In genomic region chr11:76208438-76208828, GRCh38 we compare ENCODE assay signal across 8 cellular contexts. TPM values are rescaled to one million over a fixed set of nuclear protein-coding genes. Genes with fewer than 3 reads are reported as not detected.
DNase-seq lines count a peak whose midpoint lies in the region; ATAC-seq, FAIRE-seq and TF ChIP-seq lines count a peak whose summit lies in the region.

No MANE protein-coding gene starts in this region.

- FAIRE-seq in kidney (lab: Jason Lieb, UNC), result no peak

- CTCF ChIA-PET in activated CD8-positive, alpha-beta T cell treated with anti-CD3 and anti-CD28 coated beads, Interleukin-2, amount 10 ng/mL, durations not matched to agents 7 days and 5 days (lab: Charles Lee), result interaction anchor here (0.6 to 5.6 kb wide), 53 partner anchors 9 to 651 kb away, joined by 3 to 206 read pairs (median 5); partner anchors contain the start of gene GVQW3

- TF ChIP-seq POLR2A in suprapubic skin (IDR thresholded peaks at IDR 0.05), result no peak

- H3K9me3 ChIP-seq in kidney (ENCODE audit: control insufficient read depth in 1 of 2, low read length in 2 of 2), result no peaks in the 10 kb centered on the region
- no peaks in the 10 kb centered on the region for H3K9me3 ChIP-seq in suprapubic skin

- H3K36me3 ChIP-seq in kidney (ENCODE audit: control insufficient read depth in 1 of 2, insufficient read depth in 2 of 2, low read length in 2 of 2), result no peaks in the 10 kb centered on the region
- H3K36me3 ChIP-seq in suprapubic skin, result no peaks in the 10 kb centered on the region

- H3K27ac Mint-ChIP-seq in T-helper 1 cell treated with Interleukin-12 subunit alpha and Interleukin-12 subunit beta and Interleukin-4 antibody, amounts not matched to agents 30 μg/mL and 1 μg/mL, for 36 hours, result no peak overlapping the region
- H3K27ac Mint-ChIP-seq in activated CD8-positive, alpha-beta T cell treated with anti-CD3 and anti-CD28 coated beads, Interleukin-2, amount 10 ng/mL, durations not matched to agents 7 days and 5 days, result no peak overlapping the region

- no peaks in the 10 kb centered on the region for H3K9me3 Mint-ChIP-seq in T-helper 1 cell treated with Interleukin-12 subunit alpha and Interleukin-12 subunit beta and Interleukin-4 antibody, amounts not matched to agents 30 μg/mL and 1 μg/mL, for 36 hours
- no peaks in the 10 kb centered on the region for H3K9me3 Mint-ChIP-seq in activated CD8-positive, alpha-beta T cell treated with anti-CD3 and anti-CD28 coated beads, Interleukin-2, amount 10 ng/mL, durations not matched to agents 7 days and 5 days (ENCODE audit: insufficient read depth)

- no CpG with 5 or more reads among the region's 27 CpGs for WGBS in suprapubic skin

- peaks cover 4 to 20% of the 10 kb centered on the region in 2 donors for H3K4me1 ChIP-seq in kidney (ENCODE audit: control insufficient read depth in 1 of 2, insufficient read depth in 1 of 2, low read depth in 1 of 2, low read length in 2 of 2)
- H3K4me1 ChIP-seq in suprapubic skin, result peaks cover 57% of the 10 kb centered on the region

- intact Hi-C loops in kidney (cut with DNase I), result loop anchor here (10.0 kb wide), 1 partner anchor 106 kb away; no protein-coding TSS in a partner anchor

- no peak for TF ChIP-seq EP300 in suprapubic skin (IDR thresholded peaks at IDR 0.05)

- no peak overlapping the region for H3K27ac ChIP-seq in kidney (ENCODE audit: low read depth in 2 of 2, low read length in 2 of 2)
- peak overlapping the region; percentile 57 for H3K27ac ChIP-seq in suprapubic skin

- DNase-seq in T-helper 1 cell (no peak), kidney (no peak), suprapubic skin (ENCODE audit: low spot score in 2 of 2) (no peak), NCI-H510A (lab: John Stamatoyannopoulos, UW) (no peak)
- no peak for DNase-seq in activated CD8-positive, alpha-beta T cell treated with anti-CD3 and anti-CD28 coated beads, Interleukin-2, amount 10 ng/mL, durations not matched to agents 7 days and 5 days

- no peaks in the 10 kb centered on the region for H3K36me3 Mint-ChIP-seq in T-helper 1 cell treated with Interleukin-12 subunit alpha and Interleukin-12 subunit beta and Interleukin-4 antibody, amounts not matched to agents 30 μg/mL and 1 μg/mL, for 36 hours (ENCODE audit: low read depth)
- H3K36me3 Mint-ChIP-seq in activated CD8-positive, alpha-beta T cell treated with anti-CD3 and anti-CD28 coated beads, Interleukin-2, amount 10 ng/mL, durations not matched to agents 7 days and 5 days (ENCODE audit: low read depth), result no peaks in the 10 kb centered on the region

- H3K27me3 Mint-ChIP-seq in T-helper 1 cell treated with Interleukin-12 subunit alpha and Interleukin-12 subunit beta and Interleukin-4 antibody, amounts not matched to agents 30 μg/mL and 1 μg/mL, for 36 hours (ENCODE audit: low read depth), result peaks cover 68% of the 10 kb centered on the region
- peaks cover 58% of the 10 kb centered on the region for H3K27me3 Mint-ChIP-seq in activated CD8-positive, alpha-beta T cell treated with anti-CD3 and anti-CD28 coated beads, Interleukin-2, amount 10 ng/mL, durations not matched to agents 7 days and 5 days (ENCODE audit: low read depth)

- H3K4me3 Mint-ChIP-seq in T-helper 1 cell treated with Interleukin-12 subunit alpha and Interleukin-12 subunit beta and Interleukin-4 antibody, amounts not matched to agents 30 μg/mL and 1 μg/mL, for 36 hours, result peak overlapping the region; percentile 77
- peak overlapping the region; percentile 74 for H3K4me3 Mint-ChIP-seq in activated CD8-positive, alpha-beta T cell treated with anti-CD3 and anti-CD28 coated beads, Interleukin-2, amount 10 ng/mL, durations not matched to agents 7 days and 5 days

- H3K27me3 ChIP-seq in suprapubic skin, result peaks cover 64% of the 10 kb centered on the region

- POLR2A ChIA-PET in activated CD8-positive, alpha-beta T cell treated with anti-CD3 and anti-CD28 coated beads, Interleukin-2, amount 10 ng/mL, durations not matched to agents 7 days and 5 days (lab: Charles Lee), result interaction anchor here (0.8 to 2.7 kb wide), 4 partner anchors 10 to 84 kb away, joined by 3 to 10 read pairs (median 6); no protein-coding TSS in a partner anchor

- H3K4me1 Mint-ChIP-seq in T-helper 1 cell treated with Interleukin-12 subunit alpha and Interleukin-12 subunit beta and Interleukin-4 antibody, amounts not matched to agents 30 μg/mL and 1 μg/mL, for 36 hours (ENCODE audit: low read depth), result peaks cover 11% of the 10 kb centered on the region
- peaks cover 23% of the 10 kb centered on the region for H3K4me1 Mint-ChIP-seq in activated CD8-positive, alpha-beta T cell treated with anti-CD3 and anti-CD28 coated beads, Interleukin-2, amount 10 ng/mL, durations not matched to agents 7 days and 5 days (ENCODE audit: low read depth)

- ATAC-seq in activated CD8-positive, alpha-beta T cell treated with anti-CD3 and anti-CD28 coated beads, Interleukin-2, amount 10 ng/mL, durations not matched to agents 7 days and 5 days, result no peak
- ATAC-seq in HG02623 (IDR thresholded peaks at IDR 0.05; ENCODE audit: unreplicated experiment), result no peak
- ATAC-seq in GM18502 (IDR thresholded peaks at IDR 0.05; ENCODE audit: poor library complexity, unreplicated experiment), result no peak

- H3K9ac ChIP-seq in kidney (ENCODE audit: low read length in 2 of 2), result no peak overlapping the region

- peak overlapping the region; percentile 51 to 62 for H3K4me3 ChIP-seq in kidney (ENCODE audit: low read length in 2 of 2)
- peak overlapping the region; percentile 73 for H3K4me3 ChIP-seq in suprapubic skin

- TF ChIP-seq CTCF in kidney (IDR thresholded peaks at IDR 0.05; ENCODE audit: borderline replicate concordance, extremely low read depth, insufficient read depth) (no peak), suprapubic skin (IDR thresholded peaks at IDR 0.05) (no peak)

RNA-seq across cellular contexts. Expression of gene WNT11, which starts 2.1 kb away (rescaled TPM):
- under 1 TPM; 0.26 to 0.83 TPM for total RNA-seq in activated CD8-positive, alpha-beta T cell treated with anti-CD3 and anti-CD28 coated beads, Interleukin-2, amount 10 ng/mL, durations not matched to agents 7 days and 5 days
- 2.2 TPM for total RNA-seq in kidney
- 0.80 TPM for polyA plus RNA-seq in kidney (ENCODE audit: insufficient read depth, low read depth, low replicate concordance)
- total RNA-seq in suprapubic skin, result 10 to 100 TPM in 2 of 4 donors, 1 to 10 TPM in 2; 7.8 to 19.5 (median 11.0) TPM
